Comparison of ENCODE assay signal across 2 cellular contexts in the genomic region with DNA sequence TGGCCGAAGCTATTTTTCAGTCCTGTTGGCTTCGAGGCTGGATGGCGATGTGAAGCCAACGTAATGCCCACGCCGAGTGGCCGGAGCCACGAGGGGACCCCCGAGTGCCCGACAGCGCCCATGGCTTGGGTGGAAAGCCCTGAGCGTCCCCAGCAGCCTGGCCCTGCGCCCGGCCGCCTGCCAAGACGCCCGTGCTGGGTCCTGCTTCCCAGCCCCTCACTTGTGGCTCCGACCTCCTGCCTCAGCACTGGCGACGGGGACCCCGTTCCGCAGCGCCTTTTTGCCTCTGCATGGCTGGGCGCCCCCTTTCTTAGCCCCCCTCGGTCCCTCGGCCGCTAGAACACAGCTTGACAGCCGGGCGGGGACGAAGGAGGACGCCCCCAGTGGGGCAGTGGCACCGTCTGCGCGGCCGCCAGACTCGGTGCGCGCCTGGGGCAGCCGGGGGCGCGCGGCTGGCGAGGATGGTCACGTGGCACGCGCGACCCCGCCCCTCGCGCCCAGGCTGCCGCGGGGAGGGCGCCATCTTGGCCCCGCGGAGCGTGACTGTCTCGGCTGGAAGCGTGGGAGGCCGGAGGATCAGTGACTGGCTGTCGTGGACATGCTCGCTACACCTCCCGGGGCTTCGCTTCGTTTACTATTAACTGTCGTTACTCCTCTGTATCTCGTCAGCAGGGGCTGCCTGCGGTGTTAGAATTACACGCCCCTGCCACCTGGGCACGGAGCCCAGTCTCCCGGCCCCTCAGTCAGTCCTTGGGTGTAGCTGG.
TF ChIP-seq lines count a peak whose summit lies in the region.

No MANE protein-coding gene starts in this region.

TF ChIP-seq in HEK293, 187 proteins besides CTCF, POLR2A, EP300 and RAD21 (continued from another document and continues in another):
- TF ChIP-seq, protein P1, sequence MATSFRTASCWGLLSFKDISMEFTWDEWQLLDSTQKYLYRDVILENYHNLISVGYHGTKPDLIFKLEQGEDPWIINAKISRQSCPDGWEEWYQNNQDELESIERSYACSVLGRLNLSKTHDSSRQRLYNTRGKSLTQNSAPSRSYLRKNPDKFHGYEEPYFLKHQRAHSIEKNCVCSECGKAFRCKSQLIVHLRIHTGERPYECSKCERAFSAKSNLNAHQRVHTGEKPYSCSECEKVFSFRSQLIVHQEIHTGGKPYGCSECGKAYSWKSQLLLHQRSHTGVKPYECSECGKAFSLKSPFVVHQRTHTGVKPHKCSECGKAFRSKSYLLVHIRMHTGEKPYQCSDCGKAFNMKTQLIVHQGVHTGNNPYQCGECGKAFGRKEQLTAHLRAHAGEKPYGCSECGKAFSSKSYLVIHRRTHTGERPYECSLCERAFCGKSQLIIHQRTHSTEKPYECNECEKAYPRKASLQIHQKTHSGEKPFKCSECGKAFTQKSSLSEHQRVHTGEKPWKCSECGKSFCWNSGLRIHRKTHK (tag by site-specific recombination; IDR thresholded peaks at IDR 0.05): no peak
- no peak for TF ChIP-seq SP7 (tag by site-specific recombination; IDR thresholded peaks at IDR 0.05)
- no peak for TF ChIP-seq ZNF221 (tag by site-specific recombination; IDR thresholded peaks at IDR 0.05; ENCODE audit: borderline replicate concordance)
- no peak for TF ChIP-seq MEIS1 (CRISPR knock-in tag; IDR thresholded peaks at IDR 0.05; ENCODE audit: borderline replicate concordance)
- TF ChIP-seq ZNF2 (tag by site-specific recombination; IDR thresholded peaks at IDR 0.05): peak; percentile 42; the same call in 1 of the 2 replicates
- TF ChIP-seq, protein P2, sequence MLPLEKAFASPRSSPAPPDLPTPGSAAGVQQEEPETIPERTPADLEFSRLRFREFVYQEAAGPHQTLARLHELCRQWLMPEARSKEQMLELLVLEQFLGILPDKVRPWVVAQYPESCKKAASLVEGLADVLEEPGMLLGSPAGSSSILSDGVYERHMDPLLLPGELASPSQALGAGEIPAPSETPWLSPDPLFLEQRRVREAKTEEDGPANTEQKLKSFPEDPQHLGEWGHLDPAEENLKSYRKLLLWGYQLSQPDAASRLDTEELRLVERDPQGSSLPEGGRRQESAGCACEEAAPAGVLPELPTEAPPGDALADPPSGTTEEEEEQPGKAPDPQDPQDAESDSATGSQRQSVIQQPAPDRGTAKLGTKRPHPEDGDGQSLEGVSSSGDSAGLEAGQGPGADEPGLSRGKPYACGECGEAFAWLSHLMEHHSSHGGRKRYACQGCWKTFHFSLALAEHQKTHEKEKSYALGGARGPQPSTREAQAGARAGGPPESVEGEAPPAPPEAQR (tag by site-specific recombination; IDR thresholded peaks at IDR 0.05): no peak
- 0 out of 2 replicates have a peak, but pooled peaks have one; percentile 24 for TF ChIP-seq ZBTB48 (tag by site-specific recombination; IDR thresholded peaks at IDR 0.05)
- TF ChIP-seq SCRT1 (tag by site-specific recombination; IDR thresholded peaks at IDR 0.05; ENCODE audit: borderline replicate concordance): peak; percentile 64; the same call in 1 of the 2 replicates
- TF ChIP-seq ZNF341 (tag by site-specific recombination; IDR thresholded peaks at IDR 0.05; ENCODE audit: low read depth): 0 out of 2 replicates have a peak, but pooled peaks have one; percentile 16
- no peak for TF ChIP-seq ZNF549 (tag by site-specific recombination; IDR thresholded peaks at IDR 0.05)
- TF ChIP-seq ZFHX2 (tag by site-specific recombination; conservative IDR thresholded peaks at IDR 0.05): peak; percentile 72
- no peak for TF ChIP-seq ZNF600 (tag by site-specific recombination; IDR thresholded peaks at IDR 0.05)
- no peak for TF ChIP-seq ZNF544 (tag by site-specific recombination; IDR thresholded peaks at IDR 0.05)
- TF ChIP-seq GLI2 (tag by site-specific recombination; IDR thresholded peaks at IDR 0.05; ENCODE audit: borderline replicate concordance, low read depth): no peak
- peak; percentile 78 for TF ChIP-seq GLIS2 (tag by site-specific recombination; IDR thresholded peaks at IDR 0.05)
- no peak for TF ChIP-seq ZNF585B (tag by site-specific recombination; IDR thresholded peaks at IDR 0.05)
- TF ChIP-seq ZNF335 (tag by site-specific recombination; conservative IDR thresholded peaks at IDR 0.05): peak; percentile 90
- TF ChIP-seq, protein P3, sequence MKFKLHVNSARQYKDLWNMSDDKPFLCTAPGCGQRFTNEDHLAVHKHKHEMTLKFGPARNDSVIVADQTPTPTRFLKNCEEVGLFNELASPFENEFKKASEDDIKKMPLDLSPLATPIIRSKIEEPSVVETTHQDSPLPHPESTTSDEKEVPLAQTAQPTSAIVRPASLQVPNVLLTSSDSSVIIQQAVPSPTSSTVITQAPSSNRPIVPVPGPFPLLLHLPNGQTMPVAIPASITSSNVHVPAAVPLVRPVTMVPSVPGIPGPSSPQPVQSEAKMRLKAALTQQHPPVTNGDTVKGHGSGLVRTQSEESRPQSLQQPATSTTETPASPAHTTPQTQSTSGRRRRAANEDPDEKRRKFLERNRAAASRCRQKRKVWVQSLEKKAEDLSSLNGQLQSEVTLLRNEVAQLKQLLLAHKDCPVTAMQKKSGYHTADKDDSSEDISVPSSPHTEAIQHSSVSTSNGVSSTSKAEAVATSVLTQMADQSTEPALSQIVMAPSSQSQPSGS (tag by site-specific recombination; IDR thresholded peaks at IDR 0.05; ENCODE audit: low read depth): no peak
- TF ChIP-seq FEZF1 (tag by site-specific recombination; IDR thresholded peaks at IDR 0.05): no peak
- TF ChIP-seq, protein P4, sequence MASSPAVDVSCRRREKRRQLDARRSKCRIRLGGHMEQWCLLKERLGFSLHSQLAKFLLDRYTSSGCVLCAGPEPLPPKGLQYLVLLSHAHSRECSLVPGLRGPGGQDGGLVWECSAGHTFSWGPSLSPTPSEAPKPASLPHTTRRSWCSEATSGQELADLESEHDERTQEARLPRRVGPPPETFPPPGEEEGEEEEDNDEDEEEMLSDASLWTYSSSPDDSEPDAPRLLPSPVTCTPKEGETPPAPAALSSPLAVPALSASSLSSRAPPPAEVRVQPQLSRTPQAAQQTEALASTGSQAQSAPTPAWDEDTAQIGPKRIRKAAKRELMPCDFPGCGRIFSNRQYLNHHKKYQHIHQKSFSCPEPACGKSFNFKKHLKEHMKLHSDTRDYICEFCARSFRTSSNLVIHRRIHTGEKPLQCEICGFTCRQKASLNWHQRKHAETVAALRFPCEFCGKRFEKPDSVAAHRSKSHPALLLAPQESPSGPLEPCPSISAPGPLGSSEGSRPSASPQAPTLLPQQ (tag by site-specific recombination; IDR thresholded peaks at IDR 0.05): no peak; the same call in 1 of the 2 replicates
- no peak for TF ChIP-seq WT1 (tag by site-specific recombination; IDR thresholded peaks at IDR 0.05)
- TF ChIP-seq REPIN1 (tag by site-specific recombination; IDR thresholded peaks at IDR 0.05; ENCODE audit: low read depth): no peak
- no peak for TF ChIP-seq ZNF10 (tag by site-specific recombination; IDR thresholded peaks at IDR 0.05)
- TF ChIP-seq KLF1 (tag by site-specific recombination; IDR thresholded peaks at IDR 0.05): peak; percentile 41; the same call in 1 of the 2 replicates
- no peak; the same call in 1 of the 2 replicates for TF ChIP-seq ZEB2 (tag by site-specific recombination; IDR thresholded peaks at IDR 0.05)
- no peak for TF ChIP-seq ZFP69B (tag by site-specific recombination; IDR thresholded peaks at IDR 0.05)

TF ChIP-seq in GM12878, 131 proteins besides CTCF, POLR2A, EP300 and RAD21 (continued from another document and continues in another):
- peak; percentile 65; the same call in 1 of the 2 replicates for TF ChIP-seq GATAD2B (conservative IDR thresholded peaks at IDR 0.05; ENCODE audit: low read depth)
- TF ChIP-seq, protein P5, sequence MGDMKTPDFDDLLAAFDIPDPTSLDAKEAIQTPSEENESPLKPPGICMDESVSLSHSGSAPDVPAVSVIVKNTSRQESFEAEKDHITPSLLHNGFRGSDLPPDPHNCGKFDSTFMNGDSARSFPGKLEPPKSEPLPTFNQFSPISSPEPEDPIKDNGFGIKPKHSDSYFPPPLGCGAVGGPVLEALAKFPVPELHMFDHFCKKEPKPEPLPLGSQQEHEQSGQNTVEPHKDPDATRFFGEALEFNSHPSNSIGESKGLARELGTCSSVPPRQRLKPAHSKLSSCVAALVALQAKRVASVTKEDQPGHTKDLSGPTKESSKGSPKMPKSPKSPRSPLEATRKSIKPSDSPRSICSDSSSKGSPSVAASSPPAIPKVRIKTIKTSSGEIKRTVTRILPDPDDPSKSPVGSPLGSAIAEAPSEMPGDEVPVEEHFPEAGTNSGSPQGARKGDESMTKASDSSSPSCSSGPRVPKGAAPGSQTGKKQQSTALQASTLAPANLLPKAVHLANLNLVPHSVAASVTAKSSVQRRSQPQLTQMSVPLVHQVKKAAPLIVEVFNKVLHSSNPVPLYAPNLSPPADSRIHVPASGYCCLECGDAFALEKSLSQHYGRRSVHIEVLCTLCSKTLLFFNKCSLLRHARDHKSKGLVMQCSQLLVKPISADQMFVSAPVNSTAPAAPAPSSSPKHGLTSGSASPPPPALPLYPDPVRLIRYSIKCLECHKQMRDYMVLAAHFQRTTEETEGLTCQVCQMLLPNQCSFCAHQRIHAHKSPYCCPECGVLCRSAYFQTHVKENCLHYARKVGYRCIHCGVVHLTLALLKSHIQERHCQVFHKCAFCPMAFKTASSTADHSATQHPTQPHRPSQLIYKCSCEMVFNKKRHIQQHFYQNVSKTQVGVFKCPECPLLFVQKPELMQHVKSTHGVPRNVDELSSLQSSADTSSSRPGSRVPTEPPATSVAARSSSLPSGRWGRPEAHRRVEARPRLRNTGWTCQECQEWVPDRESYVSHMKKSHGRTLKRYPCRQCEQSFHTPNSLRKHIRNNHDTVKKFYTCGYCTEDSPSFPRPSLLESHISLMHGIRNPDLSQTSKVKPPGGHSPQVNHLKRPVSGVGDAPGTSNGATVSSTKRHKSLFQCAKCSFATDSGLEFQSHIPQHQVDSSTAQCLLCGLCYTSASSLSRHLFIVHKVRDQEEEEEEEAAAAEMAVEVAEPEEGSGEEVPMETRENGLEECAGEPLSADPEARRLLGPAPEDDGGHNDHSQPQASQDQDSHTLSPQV (IDR thresholded peaks at IDR 0.05): no peak; the same call in 1 of the 2 replicates
- no peak for TF ChIP-seq CBX5 (IDR thresholded peaks at IDR 0.05; ENCODE audit: low read depth)
- TF ChIP-seq, protein P6, sequence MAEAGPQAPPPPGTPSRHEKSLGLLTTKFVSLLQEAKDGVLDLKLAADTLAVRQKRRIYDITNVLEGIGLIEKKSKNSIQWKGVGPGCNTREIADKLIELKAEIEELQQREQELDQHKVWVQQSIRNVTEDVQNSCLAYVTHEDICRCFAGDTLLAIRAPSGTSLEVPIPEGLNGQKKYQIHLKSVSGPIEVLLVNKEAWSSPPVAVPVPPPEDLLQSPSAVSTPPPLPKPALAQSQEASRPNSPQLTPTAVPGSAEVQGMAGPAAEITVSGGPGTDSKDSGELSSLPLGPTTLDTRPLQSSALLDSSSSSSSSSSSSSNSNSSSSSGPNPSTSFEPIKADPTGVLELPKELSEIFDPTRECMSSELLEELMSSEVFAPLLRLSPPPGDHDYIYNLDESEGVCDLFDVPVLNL (IDR thresholded peaks at IDR 0.05; ENCODE audit: low read depth, low read length): no peak
- TF ChIP-seq, protein P7, sequence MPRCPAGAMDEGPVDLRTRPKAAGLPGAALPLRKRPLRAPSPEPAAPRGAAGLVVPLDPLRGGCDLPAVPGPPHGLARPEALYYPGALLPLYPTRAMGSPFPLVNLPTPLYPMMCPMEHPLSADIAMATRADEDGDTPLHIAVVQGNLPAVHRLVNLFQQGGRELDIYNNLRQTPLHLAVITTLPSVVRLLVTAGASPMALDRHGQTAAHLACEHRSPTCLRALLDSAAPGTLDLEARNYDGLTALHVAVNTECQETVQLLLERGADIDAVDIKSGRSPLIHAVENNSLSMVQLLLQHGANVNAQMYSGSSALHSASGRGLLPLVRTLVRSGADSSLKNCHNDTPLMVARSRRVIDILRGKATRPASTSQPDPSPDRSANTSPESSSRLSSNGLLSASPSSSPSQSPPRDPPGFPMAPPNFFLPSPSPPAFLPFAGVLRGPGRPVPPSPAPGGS (IDR thresholded peaks at IDR 0.05; ENCODE audit: borderline replicate concordance, insufficient read depth, low read depth, low read length, poor library complexity, severe bottlenecking): no peak
- TF ChIP-seq, protein P8, sequence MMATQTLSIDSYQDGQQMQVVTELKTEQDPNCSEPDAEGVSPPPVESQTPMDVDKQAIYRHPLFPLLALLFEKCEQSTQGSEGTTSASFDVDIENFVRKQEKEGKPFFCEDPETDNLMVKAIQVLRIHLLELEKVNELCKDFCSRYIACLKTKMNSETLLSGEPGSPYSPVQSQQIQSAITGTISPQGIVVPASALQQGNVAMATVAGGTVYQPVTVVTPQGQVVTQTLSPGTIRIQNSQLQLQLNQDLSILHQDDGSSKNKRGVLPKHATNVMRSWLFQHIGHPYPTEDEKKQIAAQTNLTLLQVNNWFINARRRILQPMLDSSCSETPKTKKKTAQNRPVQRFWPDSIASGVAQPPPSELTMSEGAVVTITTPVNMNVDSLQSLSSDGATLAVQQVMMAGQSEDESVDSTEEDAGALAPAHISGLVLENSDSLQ (IDR thresholded peaks at IDR 0.05): peak; percentile 21; the same call in 1 of the 2 replicates
- TF ChIP-seq, protein P9, sequence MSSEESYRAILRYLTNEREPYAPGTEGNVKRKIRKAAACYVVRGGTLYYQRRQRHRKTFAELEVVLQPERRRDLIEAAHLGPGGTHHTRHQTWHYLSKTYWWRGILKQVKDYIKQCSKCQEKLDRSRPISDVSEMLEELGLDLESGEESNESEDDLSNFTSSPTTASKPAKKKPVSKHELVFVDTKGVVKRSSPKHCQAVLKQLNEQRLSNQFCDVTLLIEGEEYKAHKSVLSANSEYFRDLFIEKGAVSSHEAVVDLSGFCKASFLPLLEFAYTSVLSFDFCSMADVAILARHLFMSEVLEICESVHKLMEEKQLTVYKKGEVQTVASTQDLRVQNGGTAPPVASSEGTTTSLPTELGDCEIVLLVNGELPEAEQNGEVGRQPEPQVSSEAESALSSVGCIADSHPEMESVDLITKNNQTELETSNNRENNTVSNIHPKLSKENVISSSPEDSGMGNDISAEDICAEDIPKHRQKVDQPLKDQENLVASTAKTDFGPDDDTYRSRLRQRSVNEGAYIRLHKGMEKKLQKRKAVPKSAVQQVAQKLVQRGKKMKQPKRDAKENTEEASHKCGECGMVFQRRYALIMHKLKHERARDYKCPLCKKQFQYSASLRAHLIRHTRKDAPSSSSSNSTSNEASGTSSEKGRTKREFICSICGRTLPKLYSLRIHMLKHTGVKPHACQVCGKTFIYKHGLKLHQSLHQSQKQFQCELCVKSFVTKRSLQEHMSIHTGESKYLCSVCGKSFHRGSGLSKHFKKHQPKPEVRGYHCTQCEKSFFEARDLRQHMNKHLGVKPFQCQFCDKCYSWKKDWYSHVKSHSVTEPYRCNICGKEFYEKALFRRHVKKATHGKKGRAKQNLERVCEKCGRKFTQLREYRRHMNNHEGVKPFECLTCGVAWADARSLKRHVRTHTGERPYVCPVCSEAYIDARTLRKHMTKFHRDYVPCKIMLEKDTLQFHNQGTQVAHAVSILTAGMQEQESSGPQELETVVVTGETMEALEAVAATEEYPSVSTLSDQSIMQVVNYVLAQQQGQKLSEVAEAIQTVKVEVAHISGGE (CRISPR knock-in tag; IDR thresholded peaks at IDR 0.05): no peak
- TF ChIP-seq RB1 (IDR thresholded peaks at IDR 0.05; ENCODE audit: borderline replicate concordance): peak; percentile 62; the same call in 1 of the 2 replicates
- TF ChIP-seq RFX5 (IDR thresholded peaks at IDR 0.05; ENCODE audit: low read depth, low read length): no peak
- TF ChIP-seq ZNF24 (IDR thresholded peaks at IDR 0.05): 0 out of 2 replicates have a peak, but pooled peaks have one; percentile 41
- no peak for TF ChIP-seq KAT2A (conservative IDR thresholded peaks at IDR 0.05; ENCODE audit: control insufficient read depth, low read depth, low read length)
- TF ChIP-seq HCFC1 (IDR thresholded peaks at IDR 0.05; ENCODE audit: low read length): peak; percentile 32; the same call in 1 of the 2 replicates
- TF ChIP-seq RBBP5 (conservative IDR thresholded peaks at IDR 0.05): no peak
- no peak for TF ChIP-seq PAX8 (IDR thresholded peaks at IDR 0.05)
- TF ChIP-seq ASH2L (IDR thresholded peaks at IDR 0.05; ENCODE audit: borderline replicate concordance, low read depth): no peak
- TF ChIP-seq JUND (IDR thresholded peaks at IDR 0.05; ENCODE audit: low read depth, low read length): no peak
- no peak for TF ChIP-seq TCF7 (IDR thresholded peaks at IDR 0.05; ENCODE audit: borderline replicate concordance)
